In genomic region chr2:119426396-119426675, GRCh38 we compare ENCODE assay signal across 12 cellular contexts. TPM values are rescaled to one million over a fixed set of nuclear protein-coding genes. Genes with fewer than 3 reads are reported as not detected.
"Had no signal": no experiment of that assay in that cellular context is flagged by ENCODE, and none has a peak within 500 bp of the region (broad histone marks: within the 10 kb centered on the region; RNA-seq: fewer than 3 reads in every experiment).

No MANE protein-coding gene starts in this region.

- DNase-seq: activated CD8-positive, alpha-beta memory T cell treated with anti-CD3 and anti-CD28 coated beads, Interleukin-2, amount 50 U/mL, for 48 hours; activated CD8-positive, alpha-beta T cell treated with anti-CD3 and anti-CD28 coated beads, Interleukin-2, amount 10 ng/mL, durations not matched to agents 7 days and 5 days; activated naive CD4-positive, alpha-beta T cell; foreskin keratinocyte; mesendoderm; stimulated activated CD4-positive, alpha-beta T cell treated with anti-CD3 and anti-CD28 coated beads, Interleukin-2, amount 100 ng/mL, for 24 hours; stimulated activated naive B cell treated with anti-CD40 and anti-IgM and Interleukin-4, amounts not matched to agents 10 μg/mL and 1 μg/mL and 100 μg/mL, for 72 hours; SW 1271 had no signal

- H3K4me1 ChIP-seq: breast epithelium had no signal

- H3K4me3 ChIP-seq: breast epithelium, neural progenitor cell had no signal

- H3K9me3 Mint-ChIP-seq: activated T-helper 1 cell treated with anti-CD3 and anti-CD28 coated beads, Interleukin-12 subunit alpha, Interleukin-12 subunit beta, Interleukin-2, Interleukin-4 antibody, amounts not matched to agents 30 ng/mL and 10 ng/mL and 1 ng/mL, durations not matched to agents 14 hours and 24 hours and 36 hours had no signal

- H3K4me3 Mint-ChIP-seq: activated CD8-positive, alpha-beta T cell treated with anti-CD3 and anti-CD28 coated beads, Interleukin-2, amount 10 ng/mL, durations not matched to agents 7 days and 5 days; activated T-helper 1 cell treated with anti-CD3 and anti-CD28 coated beads, Interleukin-12 subunit alpha, Interleukin-12 subunit beta, Interleukin-2, Interleukin-4 antibody, amounts not matched to agents 30 ng/mL and 10 ng/mL and 1 ng/mL, durations not matched to agents 14 hours and 24 hours and 36 hours; neural progenitor cell; stimulated activated naive B cell treated with anti-CD40 and anti-IgM and Interleukin-4, amounts not matched to agents 10 μg/mL and 1 μg/mL and 100 μg/mL, for 72 hours had no signal

- H2AFZ ChIP-seq: neural progenitor cell had no signal

- H3K9ac ChIP-seq: neural progenitor cell had no signal

- ATAC-seq: activated CD8-positive, alpha-beta T cell treated with anti-CD3 and anti-CD28 coated beads, Interleukin-2, amount 10 ng/mL, durations not matched to agents 7 days and 5 days; foreskin keratinocyte; stimulated activated naive B cell treated with anti-CD40 and anti-IgM and Interleukin-4, amounts not matched to agents 10 μg/mL and 1 μg/mL and 100 μg/mL, for 72 hours had no signal

- H3K27me3 ChIP-seq: breast epithelium had no signal

- H3K27ac ChIP-seq: foreskin keratinocyte, neural progenitor cell had no signal

- H3K27ac Mint-ChIP-seq: activated CD8-positive, alpha-beta T cell treated with anti-CD3 and anti-CD28 coated beads, Interleukin-2, amount 10 ng/mL, durations not matched to agents 7 days and 5 days; activated T-helper 1 cell treated with anti-CD3 and anti-CD28 coated beads, Interleukin-12 subunit alpha, Interleukin-12 subunit beta, Interleukin-2, Interleukin-4 antibody, amounts not matched to agents 30 ng/mL and 10 ng/mL and 1 ng/mL, durations not matched to agents 14 hours and 24 hours and 36 hours; neural progenitor cell; stimulated activated naive B cell treated with anti-CD40 and anti-IgM and Interleukin-4, amounts not matched to agents 10 μg/mL and 1 μg/mL and 100 μg/mL, for 72 hours had no signal

- H3K36me3 ChIP-seq: breast epithelium, neural progenitor cell had no signal

- H3K4me2 ChIP-seq: neural progenitor cell had no signal

RNA-seq across cellular contexts. Expression of gene TMEM37, which starts 5.3 kb away (rescaled TPM):
- total RNA-seq: activated CD8-positive, alpha-beta T cell treated with anti-CD3 and anti-CD28 coated beads, Interleukin-2, amount 10 ng/mL, durations not matched to agents 7 days and 5 days; activated T-helper 1 cell treated with anti-CD3 and anti-CD28 coated beads, Interleukin-12 subunit alpha, Interleukin-12 subunit beta, Interleukin-2, Interleukin-4 antibody, amounts not matched to agents 30 ng/mL and 10 ng/mL and 1 ng/mL, durations not matched to agents 14 hours and 24 hours and 36 hours; myocyte had no signal
